ENCODE assay signal across 1 cellular context in the genomic region with DNA sequence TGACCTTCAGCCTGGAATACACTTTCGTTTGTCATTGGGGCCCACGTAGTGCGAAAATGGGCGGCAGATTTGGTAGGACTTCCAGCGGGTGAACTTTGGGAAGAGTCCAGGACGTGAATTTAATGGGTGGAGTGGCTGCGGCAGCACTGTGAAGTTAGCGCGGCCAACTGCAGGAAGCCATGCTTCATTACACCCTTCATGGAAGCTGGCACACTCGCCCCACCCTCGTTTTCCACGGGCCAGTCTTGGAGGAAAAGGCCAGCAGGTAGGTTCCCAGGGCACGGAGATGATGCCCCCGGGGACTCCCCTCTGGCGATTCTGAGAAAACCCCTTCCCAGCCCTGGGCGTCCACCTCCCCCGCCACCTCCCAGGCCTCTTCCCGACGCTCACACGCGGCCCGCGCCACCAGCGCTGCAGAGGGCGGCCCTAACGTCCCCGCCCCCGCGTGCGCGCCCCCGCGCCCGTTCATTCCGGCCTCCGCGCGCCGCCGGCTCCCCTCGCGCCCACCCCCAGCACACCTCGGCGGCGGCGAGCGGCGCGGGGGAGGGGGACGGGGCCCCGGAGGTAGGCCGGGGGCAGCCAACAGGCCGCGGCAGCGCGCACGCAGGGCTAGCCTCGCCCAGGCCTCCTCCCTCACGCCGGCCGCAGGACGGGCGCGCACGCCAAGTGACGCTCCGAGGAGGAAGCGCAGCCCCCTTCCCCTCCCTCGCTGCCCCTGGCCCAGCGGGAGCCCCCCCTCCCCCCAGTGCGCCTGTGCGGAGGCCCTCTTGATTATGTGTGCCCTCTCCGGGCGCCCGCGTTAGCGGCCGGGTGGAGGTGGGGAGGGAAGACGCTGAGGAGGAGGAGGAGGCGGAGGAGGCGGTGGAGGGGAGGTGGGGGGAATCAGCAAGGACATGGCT.
TF ChIP-seq lines count a peak whose summit lies in the region.

A gene (plus strand): TSS at position 656 of the 899 bp plus-strand sequence. CDS start 413 bp downstream, outside the sequence.

TF ChIP-seq in WTC11, 78 proteins besides CTCF, POLR2A, EP300 and RAD21 (continued from another document):
- TF ChIP-seq, protein P1, sequence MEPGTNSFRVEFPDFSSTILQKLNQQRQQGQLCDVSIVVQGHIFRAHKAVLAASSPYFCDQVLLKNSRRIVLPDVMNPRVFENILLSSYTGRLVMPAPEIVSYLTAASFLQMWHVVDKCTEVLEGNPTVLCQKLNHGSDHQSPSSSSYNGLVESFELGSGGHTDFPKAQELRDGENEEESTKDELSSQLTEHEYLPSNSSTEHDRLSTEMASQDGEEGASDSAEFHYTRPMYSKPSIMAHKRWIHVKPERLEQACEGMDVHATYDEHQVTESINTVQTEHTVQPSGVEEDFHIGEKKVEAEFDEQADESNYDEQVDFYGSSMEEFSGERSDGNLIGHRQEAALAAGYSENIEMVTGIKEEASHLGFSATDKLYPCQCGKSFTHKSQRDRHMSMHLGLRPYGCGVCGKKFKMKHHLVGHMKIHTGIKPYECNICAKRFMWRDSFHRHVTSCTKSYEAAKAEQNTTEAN (CRISPR knock-in tag; IDR thresholded peaks at IDR 0.05), result no peak
- TF ChIP-seq FOXP1 (CRISPR knock-in tag; IDR thresholded peaks at IDR 0.05; ENCODE audit: borderline replicate concordance) (peak; percentile 57; the same call in 1 of the 2 replicates), HMGA2 (CRISPR knock-in tag; IDR thresholded peaks at IDR 0.05) (no peak), SOX15 (CRISPR knock-in tag; IDR thresholded peaks at IDR 0.05) (no peak), ZNF396 (CRISPR knock-in tag; IDR thresholded peaks at IDR 0.05; ENCODE audit: borderline replicate concordance) (no peak), CBFB (CRISPR knock-in tag; IDR thresholded peaks at IDR 0.05; ENCODE audit: low read depth) (no peak), NR1H2 (CRISPR knock-in tag; IDR thresholded peaks at IDR 0.05) (no peak), TEAD1 (CRISPR knock-in tag; IDR thresholded peaks at IDR 0.05) (no peak), ZNF671 (CRISPR knock-in tag; IDR thresholded peaks at IDR 0.05) (no peak), TCF7 (CRISPR knock-in tag; IDR thresholded peaks at IDR 0.05; ENCODE audit: low read depth) (no peak), TEAD4 (CRISPR knock-in tag; IDR thresholded peaks at IDR 0.05) (no peak)
- TF ChIP-seq, protein P2, sequence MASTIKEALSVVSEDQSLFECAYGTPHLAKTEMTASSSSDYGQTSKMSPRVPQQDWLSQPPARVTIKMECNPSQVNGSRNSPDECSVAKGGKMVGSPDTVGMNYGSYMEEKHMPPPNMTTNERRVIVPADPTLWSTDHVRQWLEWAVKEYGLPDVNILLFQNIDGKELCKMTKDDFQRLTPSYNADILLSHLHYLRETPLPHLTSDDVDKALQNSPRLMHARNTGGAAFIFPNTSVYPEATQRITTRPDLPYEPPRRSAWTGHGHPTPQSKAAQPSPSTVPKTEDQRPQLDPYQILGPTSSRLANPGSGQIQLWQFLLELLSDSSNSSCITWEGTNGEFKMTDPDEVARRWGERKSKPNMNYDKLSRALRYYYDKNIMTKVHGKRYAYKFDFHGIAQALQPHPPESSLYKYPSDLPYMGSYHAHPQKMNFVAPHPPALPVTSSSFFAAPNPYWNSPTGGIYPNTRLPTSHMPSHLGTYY (CRISPR knock-in tag; IDR thresholded peaks at IDR 0.05), result no peak
- TF ChIP-seq, protein P3, sequence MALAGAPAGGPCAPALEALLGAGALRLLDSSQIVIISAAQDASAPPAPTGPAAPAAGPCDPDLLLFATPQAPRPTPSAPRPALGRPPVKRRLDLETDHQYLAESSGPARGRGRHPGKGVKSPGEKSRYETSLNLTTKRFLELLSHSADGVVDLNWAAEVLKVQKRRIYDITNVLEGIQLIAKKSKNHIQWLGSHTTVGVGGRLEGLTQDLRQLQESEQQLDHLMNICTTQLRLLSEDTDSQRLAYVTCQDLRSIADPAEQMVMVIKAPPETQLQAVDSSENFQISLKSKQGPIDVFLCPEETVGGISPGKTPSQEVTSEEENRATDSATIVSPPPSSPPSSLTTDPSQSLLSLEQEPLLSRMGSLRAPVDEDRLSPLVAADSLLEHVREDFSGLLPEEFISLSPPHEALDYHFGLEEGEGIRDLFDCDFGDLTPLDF (CRISPR knock-in tag; IDR thresholded peaks at IDR 0.05), result no peak
- TF ChIP-seq, protein P4, sequence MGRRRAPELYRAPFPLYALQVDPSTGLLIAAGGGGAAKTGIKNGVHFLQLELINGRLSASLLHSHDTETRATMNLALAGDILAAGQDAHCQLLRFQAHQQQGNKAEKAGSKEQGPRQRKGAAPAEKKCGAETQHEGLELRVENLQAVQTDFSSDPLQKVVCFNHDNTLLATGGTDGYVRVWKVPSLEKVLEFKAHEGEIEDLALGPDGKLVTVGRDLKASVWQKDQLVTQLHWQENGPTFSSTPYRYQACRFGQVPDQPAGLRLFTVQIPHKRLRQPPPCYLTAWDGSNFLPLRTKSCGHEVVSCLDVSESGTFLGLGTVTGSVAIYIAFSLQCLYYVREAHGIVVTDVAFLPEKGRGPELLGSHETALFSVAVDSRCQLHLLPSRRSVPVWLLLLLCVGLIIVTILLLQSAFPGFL (CRISPR knock-in tag; IDR thresholded peaks at IDR 0.05; ENCODE audit: borderline replicate concordance), result peak; percentile 57; the same call in 1 of the 2 replicates
- TF ChIP-seq, protein P5, sequence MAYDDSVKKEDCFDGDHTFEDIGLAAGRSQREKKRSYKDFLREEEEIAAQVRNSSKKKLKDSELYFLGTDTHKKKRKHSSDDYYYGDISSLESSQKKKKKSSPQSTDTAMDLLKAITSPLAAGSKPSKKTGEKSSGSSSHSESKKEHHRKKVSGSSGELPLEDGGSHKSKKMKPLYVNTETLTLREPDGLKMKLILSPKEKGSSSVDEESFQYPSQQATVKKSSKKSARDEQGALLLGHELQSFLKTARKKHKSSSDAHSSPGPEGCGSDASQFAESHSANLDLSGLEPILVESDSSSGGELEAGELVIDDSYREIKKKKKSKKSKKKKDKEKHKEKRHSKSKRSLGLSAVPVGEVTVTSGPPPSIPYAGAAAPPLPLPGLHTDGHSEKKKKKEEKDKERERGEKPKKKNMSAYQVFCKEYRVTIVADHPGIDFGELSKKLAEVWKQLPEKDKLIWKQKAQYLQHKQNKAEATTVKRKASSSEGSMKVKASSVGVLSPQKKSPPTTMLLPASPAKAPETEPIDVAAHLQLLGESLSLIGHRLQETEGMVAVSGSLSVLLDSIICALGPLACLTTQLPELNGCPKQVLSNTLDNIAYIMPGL (CRISPR knock-in tag; IDR thresholded peaks at IDR 0.05), result peak; percentile 58; the same call in 1 of the 2 replicates
- TF ChIP-seq, protein P6, sequence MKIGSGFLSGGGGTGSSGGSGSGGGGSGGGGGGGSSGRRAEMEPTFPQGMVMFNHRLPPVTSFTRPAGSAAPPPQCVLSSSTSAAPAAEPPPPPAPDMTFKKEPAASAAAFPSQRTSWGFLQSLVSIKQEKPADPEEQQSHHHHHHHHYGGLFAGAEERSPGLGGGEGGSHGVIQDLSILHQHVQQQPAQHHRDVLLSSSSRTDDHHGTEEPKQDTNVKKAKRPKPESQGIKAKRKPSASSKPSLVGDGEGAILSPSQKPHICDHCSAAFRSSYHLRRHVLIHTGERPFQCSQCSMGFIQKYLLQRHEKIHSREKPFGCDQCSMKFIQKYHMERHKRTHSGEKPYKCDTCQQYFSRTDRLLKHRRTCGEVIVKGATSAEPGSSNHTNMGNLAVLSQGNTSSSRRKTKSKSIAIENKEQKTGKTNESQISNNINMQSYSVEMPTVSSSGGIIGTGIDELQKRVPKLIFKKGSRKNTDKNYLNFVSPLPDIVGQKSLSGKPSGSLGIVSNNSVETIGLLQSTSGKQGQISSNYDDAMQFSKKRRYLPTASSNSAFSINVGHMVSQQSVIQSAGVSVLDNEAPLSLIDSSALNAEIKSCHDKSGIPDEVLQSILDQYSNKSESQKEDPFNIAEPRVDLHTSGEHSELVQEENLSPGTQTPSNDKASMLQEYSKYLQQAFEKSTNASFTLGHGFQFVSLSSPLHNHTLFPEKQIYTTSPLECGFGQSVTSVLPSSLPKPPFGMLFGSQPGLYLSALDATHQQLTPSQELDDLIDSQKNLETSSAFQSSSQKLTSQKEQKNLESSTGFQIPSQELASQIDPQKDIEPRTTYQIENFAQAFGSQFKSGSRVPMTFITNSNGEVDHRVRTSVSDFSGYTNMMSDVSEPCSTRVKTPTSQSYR (CRISPR knock-in tag; IDR thresholded peaks at IDR 0.05), result 0 out of 2 replicates have a peak, but pooled peaks have one; percentile 31
- TF ChIP-seq, protein P7, sequence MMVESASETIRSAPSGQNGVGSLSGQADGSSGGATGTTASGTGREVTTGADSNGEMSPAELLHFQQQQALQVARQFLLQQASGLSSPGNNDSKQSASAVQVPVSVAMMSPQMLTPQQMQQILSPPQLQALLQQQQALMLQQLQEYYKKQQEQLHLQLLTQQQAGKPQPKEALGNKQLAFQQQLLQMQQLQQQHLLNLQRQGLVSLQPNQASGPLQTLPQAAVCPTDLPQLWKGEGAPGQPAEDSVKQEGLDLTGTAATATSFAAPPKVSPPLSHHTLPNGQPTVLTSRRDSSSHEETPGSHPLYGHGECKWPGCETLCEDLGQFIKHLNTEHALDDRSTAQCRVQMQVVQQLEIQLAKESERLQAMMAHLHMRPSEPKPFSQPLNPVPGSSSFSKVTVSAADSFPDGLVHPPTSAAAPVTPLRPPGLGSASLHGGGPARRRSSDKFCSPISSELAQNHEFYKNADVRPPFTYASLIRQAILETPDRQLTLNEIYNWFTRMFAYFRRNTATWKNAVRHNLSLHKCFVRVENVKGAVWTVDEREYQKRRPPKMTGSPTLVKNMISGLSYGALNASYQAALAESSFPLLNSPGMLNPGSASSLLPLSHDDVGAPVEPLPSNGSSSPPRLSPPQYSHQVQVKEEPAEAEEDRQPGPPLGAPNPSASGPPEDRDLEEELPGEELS (CRISPR knock-in tag; IDR thresholded peaks at IDR 0.05), result peak; percentile 43; the same call in 1 of the 2 replicates
- TF ChIP-seq, protein P8, sequence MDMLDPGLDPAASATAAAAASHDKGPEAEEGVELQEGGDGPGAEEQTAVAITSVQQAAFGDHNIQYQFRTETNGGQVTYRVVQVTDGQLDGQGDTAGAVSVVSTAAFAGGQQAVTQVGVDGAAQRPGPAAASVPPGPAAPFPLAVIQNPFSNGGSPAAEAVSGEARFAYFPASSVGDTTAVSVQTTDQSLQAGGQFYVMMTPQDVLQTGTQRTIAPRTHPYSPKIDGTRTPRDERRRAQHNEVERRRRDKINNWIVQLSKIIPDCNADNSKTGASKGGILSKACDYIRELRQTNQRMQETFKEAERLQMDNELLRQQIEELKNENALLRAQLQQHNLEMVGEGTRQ (CRISPR knock-in tag; IDR thresholded peaks at IDR 0.05), result peak; percentile 32; the same call in 1 of the 2 replicates
